ENCODE assay signal across 34 cellular contexts in genomic region chr6:129633529-129633928, GRCh38.
"Had no signal": no experiment of that assay in that cellular context is flagged by ENCODE, and none has a peak within 500 bp of the region (broad histone marks: within the 10 kb centered on the region; RNA-seq: fewer than 3 reads in every experiment).

No MANE protein-coding gene starts in this region.

- H3K27me3 Mint-ChIP-seq: activated B cell treated with CpG ODN at 0.5 μM for 24 hours; activated CD4-positive, alpha-beta memory T cell treated with anti-CD3 and anti-CD28 coated beads for 36 hours; activated CD4-positive, alpha-beta T cell treated with anti-CD3 and anti-CD28 coated beads, Interleukin-2, amount 10 ng/mL, durations not matched to agents 24 days and 14 days; activated CD8-positive, alpha-beta memory T cell treated with anti-CD3 and anti-CD28 coated beads, Interleukin-2, amount 10 ng/mL, durations not matched to agents 7 days and 5 days; activated CD8-positive, alpha-beta T cell treated with anti-CD3 and anti-CD28 coated beads for 36 hours; activated naive CD4-positive, alpha-beta T cell treated with anti-CD3 and anti-CD28 coated beads, Interleukin-2, amount 10 ng/mL, durations not matched to agents 7 days and 5 days; activated naive CD4-positive, alpha-beta T cell treated with anti-CD3 and anti-CD28 coated beads, Interleukin-2, amount 50 U/mL, for 24 hours; activated naive CD8-positive, alpha-beta T cell; activated naive CD8-positive, alpha-beta T cell treated with anti-CD3 and anti-CD28 coated beads, Interleukin-2, amount 10 ng/mL, durations not matched to agents 7 days and 5 days; activated naive CD8-positive, alpha-beta T cell treated with anti-CD3 and anti-CD28 coated beads, Interleukin-2, amount 50 U/mL, for 24 hours; activated T-cell treated with anti-CD3 and anti-CD28 coated beads, Interleukin-2, amount 50 U/mL, for 24 hours; brain; central memory CD8-positive, alpha-beta T cell had no signal

- FAIRE-seq: bronchial epithelial cell, TTC549 had no signal

- H3K27me3 ChIP-seq: ascending aorta, cardiac muscle cell had no signal

- H3K27ac Mint-ChIP-seq: activated B cell treated with CpG ODN at 0.5 μM for 24 hours; activated CD4-positive, alpha-beta memory T cell treated with anti-CD3 and anti-CD28 coated beads for 36 hours; activated CD4-positive, alpha-beta T cell treated with anti-CD3 and anti-CD28 coated beads, Interleukin-2, amount 10 ng/mL, durations not matched to agents 24 days and 14 days; activated CD8-positive, alpha-beta memory T cell treated with anti-CD3 and anti-CD28 coated beads, Interleukin-2, amount 10 ng/mL, durations not matched to agents 7 days and 5 days; activated CD8-positive, alpha-beta T cell treated with anti-CD3 and anti-CD28 coated beads for 36 hours; activated naive CD4-positive, alpha-beta T cell treated with anti-CD3 and anti-CD28 coated beads, Interleukin-2, amount 10 ng/mL, durations not matched to agents 7 days and 5 days; activated naive CD4-positive, alpha-beta T cell treated with anti-CD3 and anti-CD28 coated beads, Interleukin-2, amount 50 U/mL, for 24 hours; activated naive CD8-positive, alpha-beta T cell; activated naive CD8-positive, alpha-beta T cell treated with anti-CD3 and anti-CD28 coated beads, Interleukin-2, amount 10 ng/mL, durations not matched to agents 7 days and 5 days; activated naive CD8-positive, alpha-beta T cell treated with anti-CD3 and anti-CD28 coated beads, Interleukin-2, amount 50 U/mL, for 24 hours; activated T-cell treated with anti-CD3 and anti-CD28 coated beads, Interleukin-2, amount 50 U/mL, for 24 hours; activated T-helper 2 cell treated with anti-CD3 and anti-CD28 coated beads, Interferon-gamma antibody, Interleukin-2, Interleukin-4, amounts not matched to agents 10 μg/mL and 5 μg/mL and 100 μg/mL, durations not matched to agents 14 hours and 24 hours and 36 hours; T-helper 1 cell treated with Interleukin-12 subunit alpha and Interleukin-12 subunit beta and Interleukin-4 antibody, amounts not matched to agents 30 μg/mL and 1 μg/mL, for 36 hours; T-helper 2 cell treated with Interferon-gamma antibody and Interleukin-4, amounts not matched to agents 5 μg/mL and 100 μg/mL, for 36 hours had no signal

- H3K4me1 ChIP-seq: ascending aorta had no signal

- H3K27ac ChIP-seq: ascending aorta, cardiac muscle cell had no signal

- H3K4me3 ChIP-seq: ascending aorta, cardiac muscle cell had no signal

- H3K4me3 Mint-ChIP-seq: activated B cell treated with CpG ODN at 0.5 μM for 24 hours; activated CD4-positive, alpha-beta memory T cell treated with anti-CD3 and anti-CD28 coated beads for 36 hours; activated CD4-positive, alpha-beta T cell treated with anti-CD3 and anti-CD28 coated beads, Interleukin-2, amount 10 ng/mL, durations not matched to agents 24 days and 14 days; activated CD8-positive, alpha-beta memory T cell treated with anti-CD3 and anti-CD28 coated beads, Interleukin-2, amount 10 ng/mL, durations not matched to agents 7 days and 5 days; activated CD8-positive, alpha-beta T cell treated with anti-CD3 and anti-CD28 coated beads for 36 hours; activated naive CD4-positive, alpha-beta T cell treated with anti-CD3 and anti-CD28 coated beads, Interleukin-2, amount 10 ng/mL, durations not matched to agents 7 days and 5 days; activated naive CD4-positive, alpha-beta T cell treated with anti-CD3 and anti-CD28 coated beads, Interleukin-2, amount 50 U/mL, for 24 hours; activated naive CD8-positive, alpha-beta T cell; activated naive CD8-positive, alpha-beta T cell treated with anti-CD3 and anti-CD28 coated beads, Interleukin-2, amount 10 ng/mL, durations not matched to agents 7 days and 5 days; activated naive CD8-positive, alpha-beta T cell treated with anti-CD3 and anti-CD28 coated beads, Interleukin-2, amount 50 U/mL, for 24 hours; activated T-cell treated with anti-CD3 and anti-CD28 coated beads, Interleukin-2, amount 50 U/mL, for 24 hours; brain; central memory CD8-positive, alpha-beta T cell; T-helper 1 cell treated with Interleukin-12 subunit alpha and Interleukin-12 subunit beta and Interleukin-4 antibody, amounts not matched to agents 30 μg/mL and 1 μg/mL, for 36 hours; T-helper 2 cell treated with Interferon-gamma antibody and Interleukin-4, amounts not matched to agents 5 μg/mL and 100 μg/mL, for 36 hours had no signal

- DNase-seq: activated B cell treated with CpG ODN at 0.5 μM for 24 hours; activated CD4-positive, alpha-beta memory T cell treated with anti-CD3 and anti-CD28 coated beads for 36 hours; activated CD4-positive, alpha-beta T cell treated with anti-CD3 and anti-CD28 coated beads for 4 hours; activated CD4-positive, alpha-beta T cell treated with anti-CD3 and anti-CD28 coated beads, Interleukin-2, amount 10 ng/mL, durations not matched to agents 24 days and 14 days; activated CD4-positive, alpha-beta T cell treated with anti-CD3 and anti-CD28 coated beads, Interleukin-2, amount 50 U/mL, for 1 hour; activated CD4-positive, alpha-beta T cell treated with anti-CD3 and anti-CD28 coated beads, Interleukin-2, amount 50 U/mL, for 4 hours; activated CD4-positive, CD25-positive, alpha-beta regulatory T cell treated with anti-CD3 and anti-CD28 coated beads, Interleukin-2, amount 50 U/mL, for 72 hours; activated CD8-positive, alpha-beta memory T cell treated with anti-CD3 and anti-CD28 coated beads, Interleukin-2, amount 10 ng/mL, durations not matched to agents 7 days and 5 days; activated CD8-positive, alpha-beta memory T cell treated with anti-CD3 and anti-CD28 coated beads, Interleukin-2, amount 50 U/mL, for 48 hours; activated CD8-positive, alpha-beta T cell treated with anti-CD3 and anti-CD28 coated beads for 36 hours; activated effector memory CD4-positive, alpha-beta T cell treated with Interleukin-2 at 50 U/mL for 16 hours; activated gamma-delta T cell; activated naive CD4-positive, alpha-beta T cell treated with anti-CD3 and anti-CD28 coated beads, Interleukin-2, amount 10 ng/mL, durations not matched to agents 7 days and 5 days; activated naive CD4-positive, alpha-beta T cell treated with Interleukin-2 at 50 U/mL for 16 hours; activated naive CD8-positive, alpha-beta T cell treated with anti-CD3 and anti-CD28 coated beads, Interleukin-2, amount 10 ng/mL, durations not matched to agents 7 days and 5 days; activated naive CD8-positive, alpha-beta T cell treated with anti-CD3 and anti-CD28 coated beads, Interleukin-2, amount 50 U/mL, for 24 hours; activated T-cell treated with anti-CD3 and anti-CD28 coated beads, Interleukin-2, amount 50 U/mL, for 24 hours; activated T-cell treated with anti-CD3 and anti-CD28 coated beads, Interleukin-2, amount 50 U/mL, for 48 hours; amygdala; anterior cingulate cortex; caudate nucleus; cerebellar nuclear complex; T-helper 9 cell had no signal

- ATAC-seq: activated CD8-positive, alpha-beta memory T cell treated with anti-CD3 and anti-CD28 coated beads, Interleukin-2, amount 10 ng/mL, durations not matched to agents 7 days and 5 days; activated CD8-positive, alpha-beta T cell treated with anti-CD3 and anti-CD28 coated beads for 36 hours; activated naive CD8-positive, alpha-beta T cell treated with anti-CD3 and anti-CD28 coated beads, Interleukin-2, amount 50 U/mL, for 24 hours had no signal

- H3K4me1 Mint-ChIP-seq: activated B cell treated with CpG ODN at 0.5 μM for 24 hours; activated CD4-positive, alpha-beta T cell treated with anti-CD3 and anti-CD28 coated beads, Interleukin-2, amount 10 ng/mL, durations not matched to agents 24 days and 14 days; activated naive CD4-positive, alpha-beta T cell treated with anti-CD3 and anti-CD28 coated beads, Interleukin-2, amount 10 ng/mL, durations not matched to agents 7 days and 5 days; activated naive CD4-positive, alpha-beta T cell treated with anti-CD3 and anti-CD28 coated beads, Interleukin-2, amount 50 U/mL, for 24 hours; activated naive CD8-positive, alpha-beta T cell treated with anti-CD3 and anti-CD28 coated beads, Interleukin-2, amount 10 ng/mL, durations not matched to agents 7 days and 5 days; activated naive CD8-positive, alpha-beta T cell treated with anti-CD3 and anti-CD28 coated beads, Interleukin-2, amount 50 U/mL, for 24 hours; central memory CD8-positive, alpha-beta T cell had no signal

- H3K36me3 Mint-ChIP-seq: activated naive CD8-positive, alpha-beta T cell had no signal

- H3K9me3 Mint-ChIP-seq: activated B cell treated with CpG ODN at 0.5 μM for 24 hours; activated CD4-positive, alpha-beta memory T cell treated with anti-CD3 and anti-CD28 coated beads for 36 hours; activated CD4-positive, alpha-beta T cell treated with anti-CD3 and anti-CD28 coated beads, Interleukin-2, amount 10 ng/mL, durations not matched to agents 24 days and 14 days; activated CD8-positive, alpha-beta T cell treated with anti-CD3 and anti-CD28 coated beads for 36 hours; activated naive CD4-positive, alpha-beta T cell treated with anti-CD3 and anti-CD28 coated beads, Interleukin-2, amount 10 ng/mL, durations not matched to agents 7 days and 5 days; activated naive CD4-positive, alpha-beta T cell treated with anti-CD3 and anti-CD28 coated beads, Interleukin-2, amount 50 U/mL, for 24 hours; activated naive CD8-positive, alpha-beta T cell treated with anti-CD3 and anti-CD28 coated beads, Interleukin-2, amount 10 ng/mL, durations not matched to agents 7 days and 5 days; activated naive CD8-positive, alpha-beta T cell treated with anti-CD3 and anti-CD28 coated beads, Interleukin-2, amount 50 U/mL, for 24 hours; activated T-cell treated with anti-CD3 and anti-CD28 coated beads, Interleukin-2, amount 50 U/mL, for 24 hours; activated T-helper 2 cell treated with anti-CD3 and anti-CD28 coated beads, Interferon-gamma antibody, Interleukin-2, Interleukin-4, amounts not matched to agents 10 μg/mL and 5 μg/mL and 100 μg/mL, durations not matched to agents 14 hours and 24 hours and 36 hours; brain; central memory CD8-positive, alpha-beta T cell; T-helper 1 cell treated with Interleukin-12 subunit alpha and Interleukin-12 subunit beta and Interleukin-4 antibody, amounts not matched to agents 30 μg/mL and 1 μg/mL, for 36 hours; T-helper 2 cell treated with Interferon-gamma antibody and Interleukin-4, amounts not matched to agents 5 μg/mL and 100 μg/mL, for 36 hours had no signal

- H3K36me3 ChIP-seq: ascending aorta, cardiac muscle cell had no signal

- H3K9me3 ChIP-seq: ascending aorta had no signal
